In genomic region chr4:8985786-8986185, GRCh38 we compare ENCODE assay signal across 2 cellular contexts.
DNase-seq lines count a peak whose midpoint lies in the region; TF ChIP-seq lines count a peak whose summit lies in the region.
"Not testable (repeated sequence)": the region's sequence is repeated elsewhere in the genome, so short reads cannot be mapped to it uniquely, and the experiment has no call there.

No MANE protein-coding gene starts in this region.

- H3K27me3 ChIP-seq in spleen (replicated peaks in 1 of 7) = not testable (repeated sequence)

- WGBS in spleen, 5 donors = 90 to 94% (median 93%) methylated on average over 15 of the region's 15 CpGs

- DNase-seq in mesenteric fat pad (ENCODE audit: low spot score) = peak; percentile 67
- DNase-seq in spleen = peak; percentile 27

- intact Hi-C loops in spleen (cut with DNase I; ENCODE audit: low total_unique reads) = not testable (repeated sequence)

- H3K36me3 ChIP-seq in spleen = not testable (repeated sequence)

- not testable (repeated sequence) for TF ChIP-seq POLR2A in spleen (IDR thresholded peaks at IDR 0.05)

- TF ChIP-seq CTCF in spleen (IDR thresholded peaks at IDR 0.05 in 8 of 11, conservative IDR thresholded peaks at IDR 0.05 in 3 of 11) = not testable (repeated sequence)

- not testable (repeated sequence) for H3K27ac ChIP-seq in spleen

- not testable (repeated sequence) for H3K4me3 ChIP-seq in spleen

- H3K4me1 ChIP-seq in spleen = not testable (repeated sequence)

- not testable (repeated sequence) for H3K9me3 ChIP-seq in spleen
